8 cellular contexts compared by ENCODE assay signal in the genomic region with DNA sequence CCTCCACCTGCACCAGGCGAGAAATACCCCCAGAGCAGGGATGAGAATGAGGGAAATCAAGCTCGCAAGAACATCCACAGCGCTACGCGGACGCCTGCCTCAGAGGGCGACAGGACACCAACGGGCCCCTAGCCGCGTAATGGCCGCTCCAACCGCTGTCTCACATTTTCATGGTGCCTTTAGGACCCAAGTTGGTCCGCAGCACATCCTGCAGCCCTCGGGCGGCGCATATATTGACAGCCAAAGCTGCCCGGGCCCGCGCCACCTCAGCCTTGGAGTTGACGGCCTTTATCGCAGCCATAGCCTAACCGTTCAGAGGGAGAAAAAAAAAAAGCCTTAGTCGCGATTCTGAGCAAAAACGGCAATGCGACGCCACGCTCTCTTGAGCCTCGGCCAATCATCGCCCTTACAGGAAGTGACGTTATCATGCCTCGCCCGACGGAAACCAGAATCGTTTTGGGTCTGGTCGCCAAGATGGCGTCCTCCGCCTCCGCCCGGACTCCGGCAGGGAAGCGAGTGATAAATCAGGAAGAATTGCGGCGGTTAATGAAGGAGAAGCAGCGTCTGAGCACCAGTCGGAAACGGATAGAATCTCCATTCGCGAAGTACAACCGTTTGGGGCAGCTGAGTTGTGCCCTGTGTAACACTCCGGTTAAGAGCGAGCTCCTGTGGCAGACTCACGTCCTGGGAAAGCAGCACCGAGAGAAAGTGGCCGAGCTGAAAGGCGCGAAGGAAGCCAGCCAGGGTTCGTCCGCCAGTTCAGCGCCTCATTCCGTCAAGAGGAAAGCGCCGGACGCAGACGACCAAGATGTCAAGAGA. TPM values are rescaled to one million over a fixed set of nuclear protein-coding genes. Genes with fewer than 3 reads are reported as not detected.
DNase-seq lines count a peak whose midpoint lies in the region; ATAC-seq and TF ChIP-seq lines count a peak whose summit lies in the region.

A gene with protein sequence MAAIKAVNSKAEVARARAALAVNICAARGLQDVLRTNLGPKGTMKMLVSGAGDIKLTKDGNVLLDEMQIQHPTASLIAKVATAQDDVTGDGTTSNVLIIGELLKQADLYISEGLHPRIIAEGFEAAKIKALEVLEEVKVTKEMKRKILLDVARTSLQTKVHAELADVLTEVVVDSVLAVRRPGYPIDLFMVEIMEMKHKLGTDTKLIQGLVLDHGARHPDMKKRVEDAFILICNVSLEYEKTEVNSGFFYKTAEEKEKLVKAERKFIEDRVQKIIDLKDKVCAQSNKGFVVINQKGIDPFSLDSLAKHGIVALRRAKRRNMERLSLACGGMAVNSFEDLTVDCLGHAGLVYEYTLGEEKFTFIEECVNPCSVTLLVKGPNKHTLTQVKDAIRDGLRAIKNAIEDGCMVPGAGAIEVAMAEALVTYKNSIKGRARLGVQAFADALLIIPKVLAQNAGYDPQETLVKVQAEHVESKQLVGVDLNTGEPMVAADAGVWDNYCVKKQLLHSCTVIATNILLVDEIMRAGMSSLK (minus strand): TSS at position 368 of the 819 bp plus-strand sequence. CDS start 67 bp downstream, at position 301.
A gene with protein sequence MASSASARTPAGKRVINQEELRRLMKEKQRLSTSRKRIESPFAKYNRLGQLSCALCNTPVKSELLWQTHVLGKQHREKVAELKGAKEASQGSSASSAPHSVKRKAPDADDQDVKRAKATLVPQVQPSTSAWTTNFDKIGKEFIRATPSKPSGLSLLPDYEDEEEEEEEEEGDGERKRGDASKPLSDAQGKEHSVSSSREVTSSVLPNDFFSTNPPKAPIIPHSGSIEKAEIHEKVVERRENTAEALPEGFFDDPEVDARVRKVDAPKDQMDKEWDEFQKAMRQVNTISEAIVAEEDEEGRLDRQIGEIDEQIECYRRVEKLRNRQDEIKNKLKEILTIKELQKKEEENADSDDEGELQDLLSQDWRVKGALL (plus strand): TSS at position 448 of the 819 bp plus-strand sequence. CDS start 27 bp downstream, at position 475.

- no peaks in the 10 kb centered on the region for H4K20me1 ChIP-seq in SK-N-SH (ENCODE audit: insufficient read depth)

- no peaks in the 10 kb centered on the region for H3K27me3 Mint-ChIP-seq in activated naive CD8-positive, alpha-beta T cell
- H3K27me3 Mint-ChIP-seq in glutamatergic neuron (ENCODE audit: unreplicated experiment), result peaks cover 7% of the 10 kb centered on the region

- no peaks in the 10 kb centered on the region for H3F3A ChIP-seq in SK-N-SH (replicated peaks; ENCODE audit: insufficient read depth)

- peaks cover 30% of the 10 kb centered on the region for H3K4me1 Mint-ChIP-seq in activated naive CD8-positive, alpha-beta T cell (ENCODE audit: low read depth)
- H3K4me1 Mint-ChIP-seq in glutamatergic neuron (ENCODE audit: low read depth, unreplicated experiment), result peaks cover 5% of the 10 kb centered on the region

- peak; percentile 88 for ATAC-seq in HG02588 (IDR thresholded peaks at IDR 0.05; ENCODE audit: unreplicated experiment)
- peak; percentile 94 for ATAC-seq in omental fat pad (ENCODE audit: low FRiP score)

- no peaks in the 10 kb centered on the region for H3K27me3 ChIP-seq in SK-N-SH (ENCODE audit: insufficient read depth)
- no peaks in the 10 kb centered on the region for H3K27me3 ChIP-seq in testis

- H3K9ac ChIP-seq in SK-N-SH, result peak within 1 kb of the TSS; percentile 96

- peaks cover 32% of the 10 kb centered on the region for H3K79me2 ChIP-seq in SK-N-SH (ENCODE audit: insufficient read depth)

- H2AFZ ChIP-seq in SK-N-SH (ENCODE audit: low read depth), result peak within 1 kb of the TSS; percentile 99

- H3K27ac ChIP-seq in SK-N-SH (ENCODE audit: low read depth in 2 of 2, low read length in 1 of 2) (peak within 1 kb of the TSS; percentile 87 to 96), testis (peak within 1 kb of the TSS; percentile 96 to 97)

- DNase-seq in NCI-H1092 (lab: John Stamatoyannopoulos, UW), result peak; percentile 93
- DNase-seq in SK-N-SH, result peak; percentile 87
- DNase-seq in glutamatergic neuron, result peak; percentile 89
- peak; percentile 77 for DNase-seq in omental fat pad (ENCODE audit: low spot score)
- DNase-seq in testis, result peak; percentile 97

- TF ChIP-seq EP300 in SK-N-SH (IDR thresholded peaks at IDR 0.05; ENCODE audit: borderline replicate concordance in 1 of 2, low read depth in 1 of 2, low read length in 1 of 2), result peak in 1 of 2 experiments; percentile 35; a peak in 1 of 4 replicates

- CTCF ChIA-PET in SK-N-SH (lab: Yijun Ruan, JAX), result interaction anchor here (0.8 kb wide), 1 partner anchor 128 kb away, joined by 4 read pairs; no protein-coding TSS in a partner anchor

- intact Hi-C loops in testis (cut with DNase I; ENCODE audit: low total_unique reads), result no loop called here

- POLR2A ChIA-PET in SK-N-SH (lab: Yijun Ruan, JAX), result interaction anchor here (1.0 to 1.8 kb wide), 3 partner anchors 10 to 29 kb away, joined by 3 to 12 read pairs (median 5); a partner anchor contains a TSS

- no peaks in the 10 kb centered on the region for H3K9me3 Mint-ChIP-seq in activated naive CD8-positive, alpha-beta T cell (ENCODE audit: low read depth)
- peaks cover 7% of the 10 kb centered on the region for H3K9me3 Mint-ChIP-seq in glutamatergic neuron (ENCODE audit: unreplicated experiment)

- H3K9me2 ChIP-seq in SK-N-SH, result no peaks in the 10 kb centered on the region

- TF ChIP-seq CTCF in SK-N-SH (IDR thresholded peaks at IDR 0.05) (no peak), glutamatergic neuron (IDR thresholded peaks at IDR 0.05; ENCODE audit: partially characterized antibody, unreplicated experiment) (no peak), omental fat pad (IDR thresholded peaks at IDR 0.05) (no peak), testis (IDR thresholded peaks at IDR 0.05) (peak in 1 of 3 experiments; percentile 8)

- H3K36me3 ChIP-seq in SK-N-SH (replicated peaks in 1 of 2; ENCODE audit: control insufficient read depth in 1 of 2, insufficient read depth in 2 of 2, low read length in 1 of 2) (peaks cover 18 to 23% of the 10 kb centered on the region in 2 experiments), testis (ENCODE audit: low read depth, missing control alignments) (no peaks in the 10 kb centered on the region)

- H3K9me3 ChIP-seq in SK-N-SH (no peaks in the 10 kb centered on the region), testis (no peaks in the 10 kb centered on the region)

- no peak for TF ChIP-seq RAD21 in SK-N-SH (IDR thresholded peaks at IDR 0.05; ENCODE audit: low read length)

- H3K4me2 ChIP-seq in SK-N-SH, result peak within 1 kb of the TSS; percentile 96

- peaks cover 4 to 10% of the 10 kb centered on the region in 2 experiments; a peak in 3 of 4 replicates for H3K4me1 ChIP-seq in SK-N-SH (ENCODE audit: control insufficient read depth in 1 of 2, insufficient read depth in 2 of 2, low read depth in 1 of 2, low read length in 1 of 2)
- H3K4me1 ChIP-seq in testis, result peaks cover 16% of the 10 kb centered on the region

- TF ChIP-seq POLR2A in testis (IDR thresholded peaks at IDR 0.05), result no peak

- H3K4me3 ChIP-seq in GM08714 (ENCODE audit: low read length) (peak within 1 kb of the TSS; percentile 84), SK-N-SH (ENCODE audit: low read depth in 2 of 2, low read length in 1 of 2) (peak within 1 kb of the TSS; percentile 97 to 99), testis (peak within 1 kb of the TSS; percentile 95 to 98)

- peak within 1 kb of the TSS; percentile 100 for H3K27ac Mint-ChIP-seq in activated naive CD8-positive, alpha-beta T cell
- H3K27ac Mint-ChIP-seq in glutamatergic neuron (ENCODE audit: unreplicated experiment), result peak within 1 kb of the TSS; percentile 99

- 1% methylated on average over 51 of the region's 65 CpGs for WGBS in SK-N-SH (ENCODE audit: low lambda C conversion rate)
- 0 to 1% methylated on average over 45 to 65 of the region's 65 CpGs for WGBS in testis, 2 donors

- H3K4me3 Mint-ChIP-seq in activated naive CD8-positive, alpha-beta T cell, result peak within 1 kb of the TSS; percentile 100
- H3K4me3 Mint-ChIP-seq in glutamatergic neuron (ENCODE audit: unreplicated experiment), result peak within 1 kb of the TSS; percentile 100

- peaks cover 6% of the 10 kb centered on the region for H3K36me3 Mint-ChIP-seq in activated naive CD8-positive, alpha-beta T cell
- no peaks in the 10 kb centered on the region for H3K36me3 Mint-ChIP-seq in glutamatergic neuron (ENCODE audit: unreplicated experiment)

TF ChIP-seq in SK-N-SH, 30 proteins besides CTCF, POLR2A, EP300 and RAD21 (continues in another document):
- peak; percentile 96 for TF ChIP-seq GABPA (IDR thresholded peaks at IDR 0.05; ENCODE audit: low read depth)
- peak; percentile 97 for TF ChIP-seq YY1 (IDR thresholded peaks at IDR 0.05; ENCODE audit: low read depth)
- TF ChIP-seq POLR2AphosphoS5 (IDR thresholded peaks at IDR 0.05; ENCODE audit: low read depth, low read length), result peak; percentile 95
- TF ChIP-seq, protein P1, sequence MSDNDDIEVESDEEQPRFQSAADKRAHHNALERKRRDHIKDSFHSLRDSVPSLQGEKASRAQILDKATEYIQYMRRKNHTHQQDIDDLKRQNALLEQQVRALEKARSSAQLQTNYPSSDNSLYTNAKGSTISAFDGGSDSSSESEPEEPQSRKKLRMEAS (IDR thresholded peaks at IDR 0.05; ENCODE audit: low read depth), result peak; percentile 76
- no peak for TF ChIP-seq RXRA (IDR thresholded peaks at IDR 0.05; ENCODE audit: borderline replicate concordance, low read depth)
- TF ChIP-seq, protein P2, sequence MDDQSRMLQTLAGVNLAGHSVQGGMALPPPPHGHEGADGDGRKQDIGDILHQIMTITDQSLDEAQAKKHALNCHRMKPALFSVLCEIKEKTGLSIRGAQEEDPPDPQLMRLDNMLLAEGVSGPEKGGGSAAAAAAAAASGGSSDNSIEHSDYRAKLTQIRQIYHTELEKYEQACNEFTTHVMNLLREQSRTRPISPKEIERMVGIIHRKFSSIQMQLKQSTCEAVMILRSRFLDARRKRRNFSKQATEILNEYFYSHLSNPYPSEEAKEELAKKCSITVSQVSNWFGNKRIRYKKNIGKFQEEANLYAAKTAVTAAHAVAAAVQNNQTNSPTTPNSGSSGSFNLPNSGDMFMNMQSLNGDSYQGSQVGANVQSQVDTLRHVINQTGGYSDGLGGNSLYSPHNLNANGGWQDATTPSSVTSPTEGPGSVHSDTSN (IDR thresholded peaks at IDR 0.05), result peak; percentile 12; the same call in 1 of the 2 replicates

RNA-seq across cellular contexts. Expression of the first gene that starts in this region (rescaled TPM):
- polyA plus RNA-seq in SK-N-SH (2012; rRNA removed) (0.48 and 0.57 TPM in 2 replicates), testis (ENCODE audit: insufficient read depth, low read depth, low replicate concordance) (226 TPM)
- 0.77 and 0.99 TPM in 2 replicates for polyA plus RNA-seq in SK-N-SH (2012; cell fraction: cytosol; rRNA removed)
- 1.1 and 1.9 TPM in 2 replicates for polyA plus RNA-seq in SK-N-SH (2012; cell fraction: nucleus; rRNA removed)
- total RNA-seq in glutamatergic neuron (ENCODE audit: unreplicated experiment) (2.4 TPM), omental fat pad (1 to 10 TPM; 2.4 to 4.6 (median 4.0) TPM), testis (10 to 100 TPM; 46.8 to 56.5 TPM)

RNA-seq across cellular contexts. Expression of the second gene that starts in this region (rescaled TPM):
- 7.8 and 8.8 TPM in 2 replicates for polyA plus RNA-seq in SK-N-SH (2012; rRNA removed)
- 8.8 and 11.2 TPM in 2 replicates for polyA plus RNA-seq in SK-N-SH (2012; cell fraction: cytosol; rRNA removed)
- 5.2 and 5.5 TPM in 2 replicates for polyA plus RNA-seq in SK-N-SH (2012; cell fraction: nucleus; rRNA removed)
- 19.1 TPM for total RNA-seq in glutamatergic neuron (ENCODE audit: unreplicated experiment)
- 10 to 100 TPM in 3 of 4 donors, 1 to 10 TPM in 1; 8.6 to 15.7 (median 10.8) TPM for total RNA-seq in omental fat pad
- 10 to 100 TPM; 20.2 to 21.6 TPM for total RNA-seq in testis
- polyA plus RNA-seq in testis (ENCODE audit: insufficient read depth, low read depth, low replicate concordance), result 20.6 TPM

Comparison
In these comparisons a context has a peak if more than half of its experiments do, and no peak if none do; other contexts are left out.
1. Peak in every context shown above with its lines: DNase-seq, ATAC-seq, H3K4me3 ChIP-seq and H3K27ac ChIP-seq.
2. RNA of the first gene that starts in this region (total RNA-seq): 46.8 to 56.5 TPM in testis; 2.4 to 4.6 TPM in omental fat pad and 2.4 TPM in glutamatergic neuron (single experiment); every median in the first group is over 4 times any median in the second.
3. RNA of the first gene that starts in this region (polyA plus RNA-seq): 226 TPM in testis (single experiment); 0.48 to 1.9 TPM in SK-N-SH; every median in the first group is over 10 times any median in the second.